Comparison of ENCODE assay signal across 17 cellular contexts in genomic region chr11:3954448-3955298, GRCh38.
DNase-seq lines count a peak whose midpoint lies in the region; ATAC-seq and TF ChIP-seq lines count a peak whose summit lies in the region.
"Had no signal": no experiment of that assay in that cellular context is flagged by ENCODE, and none has a peak within 500 bp of the region (broad histone marks: within the 10 kb centered on the region; RNA-seq: fewer than 3 reads in every experiment).

No MANE protein-coding gene starts in this region.

- TF ChIP-seq EP300 in stomach (IDR thresholded peaks at IDR 0.05): no peak

- intact Hi-C loops in CD4-positive, alpha-beta memory T cell (cut with micrococcal nuclease): no loop called here
- intact Hi-C loops in stomach (cut with DNase I; ENCODE audit: low total_unique reads): no loop called here

- peaks cover 77% of the 10 kb centered on the region for H3K4me1 ChIP-seq in CD4-positive, alpha-beta memory T cell (ENCODE audit: insufficient read depth, low read length)
- peaks cover 12 to 43% (median 22%) of the 10 kb centered on the region in 4 donors for H3K4me1 ChIP-seq in stomach

- CTCF ChIA-PET in CD4-positive, alpha-beta memory T cell (lab: Charles Lee; ENCODE audit: partially characterized antibody): interaction anchor here (0.6 to 3.5 kb wide), 6 partner anchors 11 to 118 kb away, joined by 3 to 12 read pairs (median 4); partner anchors contain the start of gene STIM1
- CTCF ChIA-PET in activated CD8-positive, alpha-beta T cell treated with anti-CD3 and anti-CD28 coated beads, Interleukin-2, amount 10 ng/mL, durations not matched to agents 7 days and 5 days (lab: Charles Lee): interaction anchor here (0.7 to 2.8 kb wide), 7 partner anchors 12 to 118 kb away, joined by 3 to 19 read pairs (median 6); partner anchors contain the start of gene STIM1

- no peaks in the 10 kb centered on the region for H3K9me3 ChIP-seq in CD4-positive, alpha-beta memory T cell (ENCODE audit: control insufficient read depth in 1 of 2, low read length in 2 of 2)
- no peaks in the 10 kb centered on the region for H3K9me3 ChIP-seq in stomach
- H3K9me3 ChIP-seq: BLaER1 treated with 17β-estradiol and CSF1 and Interleukin-3, amounts not matched to agents 10 nM and 100 nM; mucosa of descending colon; sigmoid colon; vagina had no signal

- H3K4me3 ChIP-seq in CD4-positive, alpha-beta memory T cell (ENCODE audit: low read length in 2 of 2): no peak overlapping the region
- no peak overlapping the region for H3K4me3 ChIP-seq in stomach
- H3K4me3 ChIP-seq: BLaER1 treated with 17β-estradiol and CSF1 and Interleukin-3, amounts not matched to agents 10 nM and 100 nM; mucosa of descending colon; sigmoid colon; vagina had no signal

- TF ChIP-seq POLR2A in stomach (IDR thresholded peaks at IDR 0.05): no peak

- H3K9me3 Mint-ChIP-seq in CD4-positive, alpha-beta memory T cell: no peaks in the 10 kb centered on the region
- H3K9me3 Mint-ChIP-seq in HFFc6: no peaks in the 10 kb centered on the region
- no peaks in the 10 kb centered on the region for H3K9me3 Mint-ChIP-seq in activated CD8-positive, alpha-beta T cell treated with anti-CD3 and anti-CD28 coated beads, Interleukin-2, amount 10 ng/mL, durations not matched to agents 7 days and 5 days (ENCODE audit: insufficient read depth)
- H3K9me3 Mint-ChIP-seq in immature natural killer cell: no peaks in the 10 kb centered on the region
- H3K9me3 Mint-ChIP-seq: endodermal cell had no signal

- no peaks in the 10 kb centered on the region for H3K27me3 ChIP-seq in CD4-positive, alpha-beta memory T cell (ENCODE audit: insufficient read depth, low read length)
- no peaks in the 10 kb centered on the region for H3K27me3 ChIP-seq in stomach
- H3K27me3 ChIP-seq: BLaER1 treated with 17β-estradiol and CSF1 and Interleukin-3, amounts not matched to agents 10 nM and 100 nM; sigmoid colon; vagina had no signal

- H3K27ac Mint-ChIP-seq in CD4-positive, alpha-beta memory T cell: peak overlapping the region; percentile 49 to 93 (median 88)
- peak overlapping the region; percentile 32; the same call in 1 of the 2 replicates for H3K27ac Mint-ChIP-seq in HFFc6
- H3K27ac Mint-ChIP-seq in activated CD8-positive, alpha-beta T cell treated with anti-CD3 and anti-CD28 coated beads, Interleukin-2, amount 10 ng/mL, durations not matched to agents 7 days and 5 days: peak overlapping the region; percentile 76
- peak overlapping the region; percentile 39 to 89 (median 60) for H3K27ac Mint-ChIP-seq in immature natural killer cell
- H3K27ac Mint-ChIP-seq: endodermal cell had no signal

- peaks cover 1 to 15% of the 10 kb centered on the region in 2 donors for H3K36me3 Mint-ChIP-seq in CD4-positive, alpha-beta memory T cell
- H3K36me3 Mint-ChIP-seq in HFFc6 (ENCODE audit: low read depth): no peaks in the 10 kb centered on the region
- H3K36me3 Mint-ChIP-seq in activated CD8-positive, alpha-beta T cell treated with anti-CD3 and anti-CD28 coated beads, Interleukin-2, amount 10 ng/mL, durations not matched to agents 7 days and 5 days (ENCODE audit: low read depth): peaks cover 47% of the 10 kb centered on the region
- H3K36me3 Mint-ChIP-seq in immature natural killer cell: peaks cover 0 to 7% (median 0%) of the 10 kb centered on the region in 3 donors

- DNase-seq in CD4-positive, alpha-beta memory T cell: no peak
- DNase-seq in HFFc6: peak; percentile 2
- no peak for DNase-seq in activated CD8-positive, alpha-beta T cell treated with anti-CD3 and anti-CD28 coated beads, Interleukin-2, amount 10 ng/mL, durations not matched to agents 7 days and 5 days
- DNase-seq in immature natural killer cell: no peak
- DNase-seq in stomach: no peak
- DNase-seq in caudate nucleus (lab: John Stamatoyannopoulos, UW): no peak
- no peak for DNase-seq in T-helper 9 cell
- DNase-seq: activated CD4-positive, CD25-positive, alpha-beta regulatory T cell treated with anti-CD3 and anti-CD28 coated beads, Interleukin-2, amount 50 U/mL, for 72 hours; endodermal cell; H7; Karpas-422; mucosa of descending colon; NCI-H345; sigmoid colon had no signal

- WGBS in stomach, 5 donors: 84 to 95% (median 93%) methylated on average over 3 of the region's 3 CpGs

- peak overlapping the region in 7 of 8 donors; percentile 34 to 72 (median 68) for H3K4me3 Mint-ChIP-seq in CD4-positive, alpha-beta memory T cell
- H3K4me3 Mint-ChIP-seq in HFFc6: no peak overlapping the region
- peak overlapping the region; percentile 24 for H3K4me3 Mint-ChIP-seq in activated CD8-positive, alpha-beta T cell treated with anti-CD3 and anti-CD28 coated beads, Interleukin-2, amount 10 ng/mL, durations not matched to agents 7 days and 5 days
- H3K4me3 Mint-ChIP-seq in immature natural killer cell: peak overlapping the region; percentile 9 to 61 (median 31)
- H3K4me3 Mint-ChIP-seq: endodermal cell had no signal

- POLR2A ChIA-PET in CD4-positive, alpha-beta memory T cell (lab: Charles Lee; ENCODE audit: partially characterized antibody): interaction anchor here (1.9 kb wide), 1 partner anchor 100 kb away, joined by 7 read pairs; no protein-coding TSS in a partner anchor
- POLR2A ChIA-PET in activated CD8-positive, alpha-beta T cell treated with anti-CD3 and anti-CD28 coated beads, Interleukin-2, amount 10 ng/mL, durations not matched to agents 7 days and 5 days (lab: Charles Lee): interaction anchor here (0.9 to 1.5 kb wide), 2 partner anchors 10 to 15 kb away, joined by 3 to 4 read pairs; no protein-coding TSS in a partner anchor

- no peak for ATAC-seq in activated CD8-positive, alpha-beta T cell treated with anti-CD3 and anti-CD28 coated beads, Interleukin-2, amount 10 ng/mL, durations not matched to agents 7 days and 5 days
- no peak for ATAC-seq in GM18873 (IDR thresholded peaks at IDR 0.05; ENCODE audit: low FRiP score, unreplicated experiment)
- ATAC-seq: mucosa of descending colon had no signal

- TF ChIP-seq CTCF in HFFc6 (IDR thresholded peaks at IDR 0.05) (no peak), stomach (IDR thresholded peaks at IDR 0.05) (no peak)

- H3K27me3 Mint-ChIP-seq in CD4-positive, alpha-beta memory T cell: no peaks in the 10 kb centered on the region
- peaks cover 2% of the 10 kb centered on the region; the same call in 1 of the 2 replicates for H3K27me3 Mint-ChIP-seq in HFFc6 (ENCODE audit: insufficient read depth)
- no peaks in the 10 kb centered on the region for H3K27me3 Mint-ChIP-seq in activated CD8-positive, alpha-beta T cell treated with anti-CD3 and anti-CD28 coated beads, Interleukin-2, amount 10 ng/mL, durations not matched to agents 7 days and 5 days (ENCODE audit: low read depth)
- peaks cover 0 to 2% (median 0%) of the 10 kb centered on the region in 3 donors for H3K27me3 Mint-ChIP-seq in immature natural killer cell (ENCODE audit: low read depth in 3 of 3)

- no peaks in the 10 kb centered on the region for H3K36me3 ChIP-seq in CD4-positive, alpha-beta memory T cell (ENCODE audit: insufficient read depth, low read length)
- H3K36me3 ChIP-seq in stomach: no peaks in the 10 kb centered on the region
- H3K36me3 ChIP-seq: sigmoid colon, vagina had no signal

- no peak overlapping the region for H3K27ac ChIP-seq in CD4-positive, alpha-beta memory T cell (ENCODE audit: low read depth, low read length)
- H3K27ac ChIP-seq in stomach (no peak overlapping the region), caudate nucleus (ENCODE audit: low read depth, low read length) (no peak overlapping the region)
- H3K27ac ChIP-seq: BLaER1 treated with 17β-estradiol and CSF1 and Interleukin-3, amounts not matched to agents 10 nM and 100 nM; sigmoid colon; vagina had no signal

- H3K4me1 Mint-ChIP-seq in CD4-positive, alpha-beta memory T cell: peaks cover 63 to 93% (median 80%) of the 10 kb centered on the region in 4 donors
- peaks cover 53% of the 10 kb centered on the region for H3K4me1 Mint-ChIP-seq in HFFc6 (ENCODE audit: low read depth)
- H3K4me1 Mint-ChIP-seq in activated CD8-positive, alpha-beta T cell treated with anti-CD3 and anti-CD28 coated beads, Interleukin-2, amount 10 ng/mL, durations not matched to agents 7 days and 5 days (ENCODE audit: low read depth): peaks cover 90% of the 10 kb centered on the region
- peaks cover 81 to 91% of the 10 kb centered on the region in 2 donors for H3K4me1 Mint-ChIP-seq in immature natural killer cell

Comparison
In these comparisons a context has a peak if more than half of its experiments do, and no peak if none do; other contexts are left out.
1. H3K27ac Mint-ChIP-seq: peak in every context shown above with its lines; median percentile 88 in CD4-positive, alpha-beta memory T cell; 76 in activated CD8-positive, alpha-beta T cell treated with anti-CD3 and anti-CD28 coated beads, Interleukin-2, amount 10 ng/mL, durations not matched to agents 7 days and 5 days; 60 in immature natural killer cell; 32 in HFFc6.